ENCODE assay signal across 19 cellular contexts in genomic region chr12:42757735-42758134, GRCh38.
DNase-seq lines count a peak whose midpoint lies in the region; ATAC-seq and TF ChIP-seq lines count a peak whose summit lies in the region.
"Had no signal": no experiment of that assay in that cellular context is flagged by ENCODE, and none has a peak within 500 bp of the region (broad histone marks: within the 10 kb centered on the region; RNA-seq: fewer than 3 reads in every experiment).

No MANE protein-coding gene starts in this region.

- H3K79me2 ChIP-seq in GM23338 (replicated peaks; ENCODE audit: insufficient read depth), result no peaks in the 10 kb centered on the region
- H3K79me2 ChIP-seq in hepatocyte, result no peaks in the 10 kb centered on the region
- H3K79me2 ChIP-seq in Karpas-422 (ENCODE audit: low read length), result no peaks in the 10 kb centered on the region

- H3K4me2 ChIP-seq in GM23338, result peak overlapping the region; percentile 59
- peak overlapping the region; percentile 5 for H3K4me2 ChIP-seq in hepatocyte
- H3K4me2 ChIP-seq in Karpas-422 (ENCODE audit: low read depth, low read length, poor library complexity, severe bottlenecking), result no peak overlapping the region

- peaks cover 13% of the 10 kb centered on the region; the same call in 1 of the 2 replicates for H3K9me2 ChIP-seq in GM23338 (ENCODE audit: insufficient read depth)
- H3K9me2 ChIP-seq in hepatocyte (replicated peaks; ENCODE audit: insufficient read depth), result no peaks in the 10 kb centered on the region
- no peaks in the 10 kb centered on the region for H3K9me2 ChIP-seq in Karpas-422 (replicated peaks; ENCODE audit: insufficient read depth, low read length)

- no peak overlapping the region for H3K9ac ChIP-seq in Karpas-422 (ENCODE audit: low read length)

- H3K4me3 Mint-ChIP-seq in GM23338, result peak overlapping the region; percentile 20; the same call in 1 of the 3 replicates
- H3K4me3 Mint-ChIP-seq in osteocyte (ENCODE audit: unreplicated experiment), result no peak overlapping the region
- H3K4me3 Mint-ChIP-seq in T-helper 17 cell, result no peak overlapping the region
- H3K4me3 Mint-ChIP-seq: activated naive CD8-positive, alpha-beta T cell; CD8-positive, alpha-beta T cell; stimulated activated effector memory CD8-positive, alpha-beta T cell treated with anti-CD3 and anti-CD28 coated beads, Interleukin-12 subunit alpha, Interleukin-12 subunit beta, amount 100 ng/mL, for 72 hours had no signal

- ATAC-seq in GM23338 (no peak; the same call in 1 of the 3 replicates), T-helper 17 cell (no peak)
- ATAC-seq: CD8-positive, alpha-beta T cell; stimulated activated effector memory CD8-positive, alpha-beta T cell treated with anti-CD3 and anti-CD28 coated beads, Interleukin-12 subunit alpha, Interleukin-12 subunit beta, amount 100 ng/mL, for 72 hours had no signal

- H3K27me3 ChIP-seq in GM23338 (ENCODE audit: insufficient read depth) (no peaks in the 10 kb centered on the region), hepatocyte (no peaks in the 10 kb centered on the region), Karpas-422 (ENCODE audit: low read length) (no peaks in the 10 kb centered on the region)
- H3K27me3 ChIP-seq: colonic mucosa, right atrium auricular region had no signal

- no peaks in the 10 kb centered on the region for H4K20me1 ChIP-seq in GM23338 (replicated peaks; ENCODE audit: insufficient read depth)
- H4K20me1 ChIP-seq in hepatocyte (ENCODE audit: insufficient read depth, poor library complexity, severe bottlenecking), result no peaks in the 10 kb centered on the region
- no peaks in the 10 kb centered on the region for H4K20me1 ChIP-seq in Karpas-422 (ENCODE audit: insufficient read depth, low read depth, low read length)

- no peak for DNase-seq in GM23338 (ENCODE audit: low spot score)
- DNase-seq in NCI-H69 (lab: John Stamatoyannopoulos, UW), result peak; percentile 61
- no peak for DNase-seq in hepatocyte (ENCODE audit: low spot score)
- DNase-seq in osteocyte (ENCODE audit: extremely low spot score, unreplicated experiment), result no peak
- no peak for DNase-seq in medulla oblongata (ENCODE audit: extremely low spot score)
- no peak for DNase-seq in T-helper 17 cell
- DNase-seq in Karpas-422, result no peak
- no peak for DNase-seq in CD1c-positive myeloid dendritic cell (ENCODE audit: extremely low spot score)
- DNase-seq: activated CD4-positive, alpha-beta T cell treated with anti-CD3 and anti-CD28 coated beads for 4 hours; CD8-positive, alpha-beta T cell; colonic mucosa; hippocampal formation; NCI-H1436 treated with DMSO at 0.1 percent for 48 hours; NCI-H2171; nucleus accumbens had no signal

- H3K36me3 ChIP-seq in GM23338 (ENCODE audit: insufficient read depth), result no peaks in the 10 kb centered on the region
- H3K36me3 ChIP-seq in hepatocyte (replicated peaks; ENCODE audit: insufficient read depth, low read depth), result no peaks in the 10 kb centered on the region
- H3K36me3 ChIP-seq in Karpas-422 (ENCODE audit: insufficient read depth, low read length), result no peaks in the 10 kb centered on the region
- H3K36me3 ChIP-seq: colonic mucosa, right atrium auricular region, thoracic aorta had no signal

- peaks cover 25% of the 10 kb centered on the region for H3K9me3 Mint-ChIP-seq in GM23338
- H3K9me3 Mint-ChIP-seq in osteocyte (ENCODE audit: unreplicated experiment), result no peaks in the 10 kb centered on the region
- H3K9me3 Mint-ChIP-seq: CD8-positive, alpha-beta T cell; stimulated activated effector memory CD8-positive, alpha-beta T cell treated with anti-CD3 and anti-CD28 coated beads, Interleukin-12 subunit alpha, Interleukin-12 subunit beta, amount 100 ng/mL, for 72 hours had no signal

- H2AFZ ChIP-seq in GM23338 (no peak overlapping the region), hepatocyte (no peak overlapping the region), Karpas-422 (ENCODE audit: low read length) (no peak overlapping the region)

- H3K27me3 Mint-ChIP-seq in GM23338 (ENCODE audit: insufficient read depth, low read depth, poor library complexity), result peaks cover 7% of the 10 kb centered on the region
- H3K27me3 Mint-ChIP-seq in osteocyte (ENCODE audit: unreplicated experiment), result no peaks in the 10 kb centered on the region
- H3K27me3 Mint-ChIP-seq in T-helper 17 cell, result no peaks in the 10 kb centered on the region
- H3K27me3 Mint-ChIP-seq: activated naive CD8-positive, alpha-beta T cell had no signal

- TF ChIP-seq CTCF in GM23338 (conservative IDR thresholded peaks at IDR 0.05; ENCODE audit: low read depth in 2 of 2), result no peak
- TF ChIP-seq CTCF in hepatocyte (IDR thresholded peaks at IDR 0.05; ENCODE audit: poor library complexity), result no peak
- no peak for TF ChIP-seq CTCF in osteocyte (IDR thresholded peaks at IDR 0.05)

- H3F3A ChIP-seq in GM23338 (replicated peaks; ENCODE audit: low read depth), result peaks cover 5% of the 10 kb centered on the region; the same call in 1 of the 2 replicates

- H3K27ac ChIP-seq in GM23338 (ENCODE audit: low read depth) (peak overlapping the region; percentile 20; the same call in 1 of the 2 replicates), hepatocyte (no peak overlapping the region), Karpas-422 (ENCODE audit: low read length) (no peak overlapping the region)
- H3K27ac ChIP-seq: colonic mucosa, right atrium auricular region, thoracic aorta had no signal

- whole genome bisulfite sequencing in hepatocyte (ENCODE audit: low lambda C conversion rate, missing lambda C conversion rate), result 74% methylated on average over 5 of the region's 5 CpGs

- H3K9me3 ChIP-seq in hepatocyte (ENCODE audit: low read depth) (no peaks in the 10 kb centered on the region), T-helper 17 cell (ENCODE audit: control insufficient read depth, low read length, poor library complexity, severe bottlenecking) (no peaks in the 10 kb centered on the region), Karpas-422 (ENCODE audit: low read length) (no peaks in the 10 kb centered on the region)
- H3K9me3 ChIP-seq: colonic mucosa, right atrium auricular region, thoracic aorta had no signal

- H3K4me1 Mint-ChIP-seq in GM23338 (peaks cover 40% of the 10 kb centered on the region), osteocyte (ENCODE audit: unreplicated experiment) (peaks cover 45% of the 10 kb centered on the region), T-helper 17 cell (no peaks in the 10 kb centered on the region)
- H3K4me1 Mint-ChIP-seq: stimulated activated effector memory CD8-positive, alpha-beta T cell treated with anti-CD3 and anti-CD28 coated beads, Interleukin-12 subunit alpha, Interleukin-12 subunit beta, amount 100 ng/mL, for 72 hours had no signal

- H3K36me3 Mint-ChIP-seq in GM23338 (ENCODE audit: low read depth) (peaks cover 25% of the 10 kb centered on the region), osteocyte (ENCODE audit: unreplicated experiment) (no peaks in the 10 kb centered on the region), T-helper 17 cell (ENCODE audit: low read depth) (no peaks in the 10 kb centered on the region)
- H3K36me3 Mint-ChIP-seq: activated naive CD8-positive, alpha-beta T cell; CD8-positive, alpha-beta T cell; stimulated activated effector memory CD8-positive, alpha-beta T cell treated with anti-CD3 and anti-CD28 coated beads, Interleukin-12 subunit alpha, Interleukin-12 subunit beta, amount 100 ng/mL, for 72 hours had no signal

- peak overlapping the region; percentile 99; the same call in 1 of the 2 replicates for H3K27ac Mint-ChIP-seq in GM23338
- H3K27ac Mint-ChIP-seq in osteocyte (ENCODE audit: unreplicated experiment), result peak overlapping the region; percentile 88
- H3K27ac Mint-ChIP-seq in T-helper 17 cell, result no peak overlapping the region
- H3K27ac Mint-ChIP-seq: activated naive CD8-positive, alpha-beta T cell; CD8-positive, alpha-beta T cell; stimulated activated effector memory CD8-positive, alpha-beta T cell treated with anti-CD3 and anti-CD28 coated beads, Interleukin-12 subunit alpha, Interleukin-12 subunit beta, amount 100 ng/mL, for 72 hours had no signal

- H3K4me3 ChIP-seq in GM23338 (peak overlapping the region; percentile 3; the same call in 1 of the 2 replicates), hepatocyte (no peak overlapping the region), Karpas-422 (ENCODE audit: low read length) (no peak overlapping the region)
- H3K4me3 ChIP-seq: colonic mucosa, right atrium auricular region, thoracic aorta had no signal

- H3K4me1 ChIP-seq in GM23338 (ENCODE audit: insufficient read depth), result peaks cover 32% of the 10 kb centered on the region
- H3K4me1 ChIP-seq in hepatocyte (ENCODE audit: insufficient read depth), result peaks cover 20% of the 10 kb centered on the region
- no peaks in the 10 kb centered on the region for H3K4me1 ChIP-seq in Karpas-422 (ENCODE audit: low read length)
- H3K4me1 ChIP-seq: colonic mucosa had no signal

TF ChIP-seq in GM23338, 12 proteins besides CTCF, POLR2A, EP300 and RAD21 (continues in another document):
- no peak for TF ChIP-seq EZH2 (IDR thresholded peaks at IDR 0.05; ENCODE audit: low read depth, unreplicated experiment)
- TF ChIP-seq POLR2AphosphoS5 (IDR thresholded peaks at IDR 0.05; ENCODE audit: low read depth), result no peak
- no peak for TF ChIP-seq ZNF331 (CRISPR knock-in tag; IDR thresholded peaks at IDR 0.05; ENCODE audit: low read depth)
- TF ChIP-seq REST (IDR thresholded peaks at IDR 0.05; ENCODE audit: unreplicated experiment), result no peak
